Comparison of ENCODE assay signal across 36 cellular contexts in the genomic region with DNA sequence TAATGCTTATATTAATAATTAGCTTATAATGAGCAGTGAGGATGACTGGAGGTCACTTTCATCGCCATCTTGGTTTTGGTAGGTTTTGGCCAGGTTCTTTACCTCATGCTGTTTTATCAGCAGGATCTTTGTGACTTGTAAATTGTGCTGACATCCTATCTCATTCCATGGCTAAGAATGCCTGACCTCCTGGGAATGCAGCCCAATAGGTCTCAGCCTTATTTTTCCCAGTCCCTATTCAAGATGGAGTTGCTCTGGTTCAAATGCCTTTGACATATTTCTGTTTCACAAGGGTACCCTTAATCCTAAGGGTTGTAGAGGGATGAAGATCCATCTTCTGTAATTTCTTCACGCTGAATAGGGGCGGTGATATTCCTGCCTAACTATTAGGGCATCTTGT.
"Had no signal": no experiment of that assay in that cellular context is flagged by ENCODE, and none has a peak within 500 bp of the region (broad histone marks: within the 10 kb centered on the region; RNA-seq: fewer than 3 reads in every experiment).

No MANE protein-coding gene starts in this region.

- H3K27me3 ChIP-seq: adrenal gland, body of pancreas, breast epithelium, cardiac muscle cell, colonic mucosa had no signal

- FAIRE-seq: frontal cortex had no signal

- H3K4me3 Mint-ChIP-seq: activated CD4-positive, alpha-beta memory T cell treated with anti-CD3 and anti-CD28 coated beads for 36 hours; activated CD4-positive, alpha-beta T cell treated with anti-CD3 and anti-CD28 coated beads for 36 hours; activated CD4-positive, alpha-beta T cell treated with anti-CD3 and anti-CD28 coated beads, Interleukin-2, amount 10 ng/mL, durations not matched to agents 24 days and 14 days; activated CD8-positive, alpha-beta memory T cell treated with anti-CD3 and anti-CD28 coated beads, Interleukin-2, amount 10 ng/mL, durations not matched to agents 7 days and 5 days; activated CD8-positive, alpha-beta T cell treated with anti-CD3 and anti-CD28 coated beads, Interleukin-2, amount 10 ng/mL, durations not matched to agents 7 days and 5 days; activated naive CD4-positive, alpha-beta T cell treated with anti-CD3 and anti-CD28 coated beads for 36 hours; activated naive CD4-positive, alpha-beta T cell treated with anti-CD3 and anti-CD28 coated beads, Interleukin-2, amount 50 U/mL, for 24 hours; activated naive CD8-positive, alpha-beta T cell treated with anti-CD3 and anti-CD28 coated beads for 36 hours; activated naive CD8-positive, alpha-beta T cell treated with anti-CD3 and anti-CD28 coated beads, Interleukin-2, amount 50 U/mL, for 24 hours; activated T-helper 1 cell treated with anti-CD3 and anti-CD28 coated beads, Interleukin-12 subunit alpha, Interleukin-12 subunit beta, Interleukin-2, Interleukin-4 antibody, amounts not matched to agents 30 ng/mL and 10 ng/mL and 1 ng/mL, durations not matched to agents 14 hours and 24 hours and 36 hours; T-helper 17 cell; T-helper 2 cell treated with Interferon-gamma antibody and Interleukin-4, amounts not matched to agents 5 μg/mL and 100 μg/mL, for 36 hours had no signal

- H3K9me3 ChIP-seq: adrenal gland, body of pancreas, breast epithelium, colonic mucosa had no signal

- H3K4me1 Mint-ChIP-seq: activated CD4-positive, alpha-beta T cell treated with anti-CD3 and anti-CD28 coated beads for 36 hours had no signal

- H3K27ac ChIP-seq: adrenal gland, body of pancreas, breast epithelium, cardiac muscle cell, colonic mucosa, WERI-Rb-1 had no signal

- H3K9me3 Mint-ChIP-seq: activated CD4-positive, alpha-beta memory T cell treated with anti-CD3 and anti-CD28 coated beads for 36 hours; activated naive CD4-positive, alpha-beta T cell treated with anti-CD3 and anti-CD28 coated beads for 36 hours; activated naive CD4-positive, alpha-beta T cell treated with anti-CD3 and anti-CD28 coated beads, Interleukin-2, amount 50 U/mL, for 24 hours; activated naive CD8-positive, alpha-beta T cell treated with anti-CD3 and anti-CD28 coated beads for 36 hours; activated naive CD8-positive, alpha-beta T cell treated with anti-CD3 and anti-CD28 coated beads, Interleukin-2, amount 50 U/mL, for 24 hours; activated T-helper 1 cell treated with anti-CD3 and anti-CD28 coated beads, Interleukin-12 subunit alpha, Interleukin-12 subunit beta, Interleukin-2, Interleukin-4 antibody, amounts not matched to agents 30 ng/mL and 10 ng/mL and 1 ng/mL, durations not matched to agents 14 hours and 24 hours and 36 hours; activated T-helper 2 cell treated with anti-CD3 and anti-CD28 coated beads, Interferon-gamma antibody, Interleukin-2, Interleukin-4, amounts not matched to agents 10 μg/mL and 5 μg/mL and 100 μg/mL, durations not matched to agents 14 hours and 24 hours and 36 hours; T-helper 2 cell treated with Interferon-gamma antibody and Interleukin-4, amounts not matched to agents 5 μg/mL and 100 μg/mL, for 36 hours had no signal

- H3K36me3 Mint-ChIP-seq: activated CD4-positive, alpha-beta memory T cell treated with anti-CD3 and anti-CD28 coated beads for 36 hours; activated naive CD4-positive, alpha-beta T cell treated with anti-CD3 and anti-CD28 coated beads, Interleukin-2, amount 50 U/mL, for 24 hours; activated naive CD8-positive, alpha-beta T cell treated with anti-CD3 and anti-CD28 coated beads for 36 hours had no signal

- ATAC-seq: activated CD4-positive, alpha-beta T cell treated with anti-CD3 and anti-CD28 coated beads for 36 hours; activated CD8-positive, alpha-beta memory T cell treated with anti-CD3 and anti-CD28 coated beads, Interleukin-2, amount 10 ng/mL, durations not matched to agents 7 days and 5 days; activated CD8-positive, alpha-beta T cell treated with anti-CD3 and anti-CD28 coated beads, Interleukin-2, amount 10 ng/mL, durations not matched to agents 7 days and 5 days; activated naive CD8-positive, alpha-beta T cell treated with anti-CD3 and anti-CD28 coated beads, Interleukin-2, amount 50 U/mL, for 24 hours; body of pancreas; esophagus mucosa; T-helper 17 cell had no signal

- H3K4me3 ChIP-seq: adrenal gland, body of pancreas, breast epithelium, cardiac muscle cell, colonic mucosa had no signal

- H3K4me1 ChIP-seq: adrenal gland, body of pancreas, breast epithelium, colonic mucosa had no signal

- H3K27ac Mint-ChIP-seq: activated CD4-positive, alpha-beta memory T cell treated with anti-CD3 and anti-CD28 coated beads for 36 hours; activated CD4-positive, alpha-beta T cell treated with anti-CD3 and anti-CD28 coated beads for 36 hours; activated CD4-positive, alpha-beta T cell treated with anti-CD3 and anti-CD28 coated beads, Interleukin-2, amount 10 ng/mL, durations not matched to agents 24 days and 14 days; activated CD8-positive, alpha-beta memory T cell treated with anti-CD3 and anti-CD28 coated beads, Interleukin-2, amount 10 ng/mL, durations not matched to agents 7 days and 5 days; activated CD8-positive, alpha-beta T cell treated with anti-CD3 and anti-CD28 coated beads, Interleukin-2, amount 10 ng/mL, durations not matched to agents 7 days and 5 days; activated naive CD4-positive, alpha-beta T cell treated with anti-CD3 and anti-CD28 coated beads for 36 hours; activated naive CD4-positive, alpha-beta T cell treated with anti-CD3 and anti-CD28 coated beads, Interleukin-2, amount 50 U/mL, for 24 hours; activated naive CD8-positive, alpha-beta T cell treated with anti-CD3 and anti-CD28 coated beads for 36 hours; activated naive CD8-positive, alpha-beta T cell treated with anti-CD3 and anti-CD28 coated beads, Interleukin-2, amount 50 U/mL, for 24 hours; activated T-helper 1 cell treated with anti-CD3 and anti-CD28 coated beads, Interleukin-12 subunit alpha, Interleukin-12 subunit beta, Interleukin-2, Interleukin-4 antibody, amounts not matched to agents 30 ng/mL and 10 ng/mL and 1 ng/mL, durations not matched to agents 14 hours and 24 hours and 36 hours; activated T-helper 2 cell treated with anti-CD3 and anti-CD28 coated beads, Interferon-gamma antibody, Interleukin-2, Interleukin-4, amounts not matched to agents 10 μg/mL and 5 μg/mL and 100 μg/mL, durations not matched to agents 14 hours and 24 hours and 36 hours; T-helper 17 cell; T-helper 2 cell treated with Interferon-gamma antibody and Interleukin-4, amounts not matched to agents 5 μg/mL and 100 μg/mL, for 36 hours had no signal

- DNase-seq: activated CD4-positive, alpha-beta memory T cell treated with anti-CD3 and anti-CD28 coated beads for 36 hours; activated CD4-positive, alpha-beta T cell treated with anti-CD3 and anti-CD28 coated beads for 36 hours; activated CD4-positive, alpha-beta T cell treated with anti-CD3 and anti-CD28 coated beads, Interleukin-2, amount 10 ng/mL, durations not matched to agents 24 days and 14 days; activated CD4-positive, CD25-positive, alpha-beta regulatory T cell; activated CD4-positive, CD25-positive, alpha-beta regulatory T cell treated with anti-CD3 and anti-CD28 coated beads, Interleukin-2, amount 50 U/mL, for 72 hours; activated CD8-positive, alpha-beta memory T cell treated with anti-CD3 and anti-CD28 coated beads, Interleukin-2, amount 10 ng/mL, durations not matched to agents 7 days and 5 days; activated CD8-positive, alpha-beta memory T cell treated with anti-CD3 and anti-CD28 coated beads, Interleukin-2, amount 50 U/mL, for 4 hours; activated CD8-positive, alpha-beta T cell treated with anti-CD3 and anti-CD28 coated beads, Interleukin-2, amount 10 ng/mL, durations not matched to agents 7 days and 5 days; activated effector memory CD4-positive, alpha-beta T cell treated with anti-CD3 and anti-CD28 coated beads, Interleukin-2, amount 50 U/mL, for 16 hours; activated naive CD4-positive, alpha-beta T cell treated with anti-CD3 and anti-CD28 coated beads for 36 hours; activated naive CD8-positive, alpha-beta T cell treated with anti-CD3 and anti-CD28 coated beads for 36 hours; activated naive CD8-positive, alpha-beta T cell treated with anti-CD3 and anti-CD28 coated beads, Interleukin-2, amount 50 U/mL, for 24 hours; activated T-cell treated with anti-CD3 and anti-CD28 coated beads, Interleukin-2, amount 50 U/mL, for 1 hour; activated T-cell treated with anti-CD3 and anti-CD28 coated beads, Interleukin-2, amount 50 U/mL, for 48 hours; adrenal gland; amygdala; aorta; body of pancreas; central memory CD4-positive, alpha-beta T cell; cerebellar nuclear complex; colonic mucosa; effector CD8-positive, alpha-beta T cell; foreskin fibroblast; head of caudate nucleus; T-helper 1 cell; T-helper 17 cell; T1000; WERI-Rb-1 had no signal

- H3K36me3 ChIP-seq: adrenal gland, breast epithelium, cardiac muscle cell, colonic mucosa, WERI-Rb-1 had no signal
